8 cellular contexts compared by ENCODE assay signal in genomic region chr2:23941644-23942043, GRCh38. TPM values are rescaled to one million over a fixed set of nuclear protein-coding genes. Genes with fewer than 3 reads are reported as not detected.
A peak's percentile ranks its signal among the peaks of the same experiment; 100 is the strongest.
DNase-seq lines count a peak whose midpoint lies in the region; ATAC-seq and TF ChIP-seq lines count a peak whose summit lies in the region.

No MANE protein-coding gene starts in this region.

- H3K4me2 ChIP-seq in hepatocyte, result peak overlapping the region; percentile 79

- H3K27me3 Mint-ChIP-seq in T-helper 2 cell treated with Interferon-gamma antibody and Interleukin-4, amounts not matched to agents 5 μg/mL and 100 μg/mL, for 36 hours (ENCODE audit: low read depth), result peaks cover 11% of the 10 kb centered on the region
- peaks cover 9% of the 10 kb centered on the region for H3K27me3 Mint-ChIP-seq in activated CD8-positive, alpha-beta T cell treated with anti-CD3 and anti-CD28 coated beads, Interleukin-2, amount 10 ng/mL, durations not matched to agents 7 days and 5 days (ENCODE audit: low read depth)

- H3K27me3 ChIP-seq in hepatocyte (no peaks in the 10 kb centered on the region), stomach (no peaks in the 10 kb centered on the region)

- H3K4me3 Mint-ChIP-seq in T-helper 2 cell treated with Interferon-gamma antibody and Interleukin-4, amounts not matched to agents 5 μg/mL and 100 μg/mL, for 36 hours, result peak overlapping the region; percentile 31
- peak overlapping the region; percentile 17 for H3K4me3 Mint-ChIP-seq in activated CD8-positive, alpha-beta T cell treated with anti-CD3 and anti-CD28 coated beads, Interleukin-2, amount 10 ng/mL, durations not matched to agents 7 days and 5 days

- no peaks in the 10 kb centered on the region for H3K9me3 ChIP-seq in hepatocyte (ENCODE audit: low read depth)
- no peaks in the 10 kb centered on the region for H3K9me3 ChIP-seq in stomach

- H3K36me3 Mint-ChIP-seq in T-helper 2 cell treated with Interferon-gamma antibody and Interleukin-4, amounts not matched to agents 5 μg/mL and 100 μg/mL, for 36 hours (ENCODE audit: low read depth), result peaks cover 11% of the 10 kb centered on the region
- H3K36me3 Mint-ChIP-seq in activated CD8-positive, alpha-beta T cell treated with anti-CD3 and anti-CD28 coated beads, Interleukin-2, amount 10 ng/mL, durations not matched to agents 7 days and 5 days (ENCODE audit: low read depth), result peaks cover 7% of the 10 kb centered on the region

- H4K20me1 ChIP-seq in hepatocyte (ENCODE audit: insufficient read depth, poor library complexity, severe bottlenecking), result peaks cover 6% of the 10 kb centered on the region

- H3K27ac Mint-ChIP-seq in T-helper 2 cell treated with Interferon-gamma antibody and Interleukin-4, amounts not matched to agents 5 μg/mL and 100 μg/mL, for 36 hours, result no peak overlapping the region
- H3K27ac Mint-ChIP-seq in activated CD8-positive, alpha-beta T cell treated with anti-CD3 and anti-CD28 coated beads, Interleukin-2, amount 10 ng/mL, durations not matched to agents 7 days and 5 days, result no peak overlapping the region

- no peak for TF ChIP-seq POLR2A in stomach (IDR thresholded peaks at IDR 0.05)

- peaks cover 28% of the 10 kb centered on the region for H3K4me1 Mint-ChIP-seq in T-helper 2 cell treated with Interferon-gamma antibody and Interleukin-4, amounts not matched to agents 5 μg/mL and 100 μg/mL, for 36 hours (ENCODE audit: low read depth)
- H3K4me1 Mint-ChIP-seq in activated CD8-positive, alpha-beta T cell treated with anti-CD3 and anti-CD28 coated beads, Interleukin-2, amount 10 ng/mL, durations not matched to agents 7 days and 5 days (ENCODE audit: low read depth), result peaks cover 26% of the 10 kb centered on the region

- POLR2A ChIA-PET in activated CD8-positive, alpha-beta T cell treated with anti-CD3 and anti-CD28 coated beads, Interleukin-2, amount 10 ng/mL, durations not matched to agents 7 days and 5 days (lab: Charles Lee), result interaction anchor here (0.6 to 5.8 kb wide), 2 partner anchors 15 to 1196 kb away, joined by 3 to 145 read pairs; partner anchors contain the start of gene ATAD2B

- H3K4me3 ChIP-seq in hepatocyte, result peak overlapping the region; percentile 56
- peak overlapping the region in 3 of 4 donors; percentile 58 to 92 (median 86) for H3K4me3 ChIP-seq in stomach

- DNase-seq in T-helper 2 cell treated with Interferon-gamma antibody and Interleukin-4, amounts not matched to agents 5 μg/mL and 100 μg/mL, for 36 hours (ENCODE audit: low spot score), result no peak
- DNase-seq in T-helper 2 cell (no peak), hepatocyte (ENCODE audit: low spot score) (no peak), stomach (no peak), iPS-NIHi11 (ENCODE audit: low spot score) (no peak)
- DNase-seq in activated CD8-positive, alpha-beta T cell treated with anti-CD3 and anti-CD28 coated beads, Interleukin-2, amount 10 ng/mL, durations not matched to agents 7 days and 5 days, result no peak

- TF ChIP-seq EP300 in stomach (IDR thresholded peaks at IDR 0.05), result no peak

- no peaks in the 10 kb centered on the region for H3K36me3 ChIP-seq in hepatocyte (replicated peaks; ENCODE audit: insufficient read depth, low read depth)
- no peaks in the 10 kb centered on the region for H3K36me3 ChIP-seq in stomach

- TF ChIP-seq CTCF in hepatocyte (IDR thresholded peaks at IDR 0.05; ENCODE audit: poor library complexity) (no peak), stomach (IDR thresholded peaks at IDR 0.05) (no peak)

- 71% methylated on average over 8 of the region's 8 CpGs for WGBS in hepatocyte (ENCODE audit: low lambda C conversion rate, missing lambda C conversion rate)
- 71 to 84% (median 75%) methylated on average over 8 of the region's 8 CpGs for WGBS in stomach, 5 donors

- H2AFZ ChIP-seq in hepatocyte, result no peak overlapping the region

- H3K9me2 ChIP-seq in hepatocyte (replicated peaks; ENCODE audit: insufficient read depth), result no peaks in the 10 kb centered on the region

- ATAC-seq in activated CD8-positive, alpha-beta T cell treated with anti-CD3 and anti-CD28 coated beads, Interleukin-2, amount 10 ng/mL, durations not matched to agents 7 days and 5 days, result no peak
- ATAC-seq in GM21528 (IDR thresholded peaks at IDR 0.05; ENCODE audit: low FRiP score, unreplicated experiment) (no peak), HG03108 (IDR thresholded peaks at IDR 0.05; ENCODE audit: unreplicated experiment) (no peak)

- peak overlapping the region; percentile 98 for H3K27ac ChIP-seq in hepatocyte
- H3K27ac ChIP-seq in stomach, result peak overlapping the region in 1 of 5 donors; percentile 97

- CTCF ChIA-PET in activated CD8-positive, alpha-beta T cell treated with anti-CD3 and anti-CD28 coated beads, Interleukin-2, amount 10 ng/mL, durations not matched to agents 7 days and 5 days (lab: Charles Lee), result interaction anchor here (1.0 to 1.6 kb wide), 3 partner anchors 15 to 143 kb away, joined by 3 to 8 read pairs (median 5); partner anchors contain the start of genes ATAD2B and TP53I3

- intact Hi-C loops in stomach (cut with DNase I; ENCODE audit: low total_unique reads), result no loop called here

- H3K9me3 Mint-ChIP-seq in T-helper 2 cell treated with Interferon-gamma antibody and Interleukin-4, amounts not matched to agents 5 μg/mL and 100 μg/mL, for 36 hours, result no peaks in the 10 kb centered on the region
- no peaks in the 10 kb centered on the region for H3K9me3 Mint-ChIP-seq in activated CD8-positive, alpha-beta T cell treated with anti-CD3 and anti-CD28 coated beads, Interleukin-2, amount 10 ng/mL, durations not matched to agents 7 days and 5 days (ENCODE audit: insufficient read depth)

- peaks cover 54% of the 10 kb centered on the region for H3K79me2 ChIP-seq in hepatocyte

- H3K4me1 ChIP-seq in hepatocyte (ENCODE audit: insufficient read depth), result peaks cover 13% of the 10 kb centered on the region
- H3K4me1 ChIP-seq in stomach, result peaks cover 10 to 27% (median 21%) of the 10 kb centered on the region in 4 donors

RNA-seq across cellular contexts. Expression of gene UBXN2A, which starts 1.4 kb away (rescaled TPM):
- total RNA-seq in activated CD8-positive, alpha-beta T cell treated with anti-CD3 and anti-CD28 coated beads, Interleukin-2, amount 10 ng/mL, durations not matched to agents 7 days and 5 days, result 10 to 100 TPM; 13.0 to 14.3 TPM
- total RNA-seq in hepatocyte (15.9 and 16.9 TPM in 2 replicates), stomach (10 to 100 TPM in 3 of 5 donors, 1 to 10 TPM in 2; 3.6 to 53.6 (median 11.1) TPM)
- polyA plus RNA-seq in hepatocyte (11.7 and 16.4 TPM in 2 replicates), stomach (1 to 10 TPM; 4.4 to 8.9 (median 6.4) TPM)

RNA-seq across cellular contexts. Expression of gene ATAD2B, which starts 14.7 kb away (rescaled TPM):
- 10 to 100 TPM; 28.2 to 32.0 TPM for total RNA-seq in activated CD8-positive, alpha-beta T cell treated with anti-CD3 and anti-CD28 coated beads, Interleukin-2, amount 10 ng/mL, durations not matched to agents 7 days and 5 days
- total RNA-seq in hepatocyte, result 17.1 and 26.2 TPM in 2 replicates
- polyA plus RNA-seq in hepatocyte, result 6.1 and 8.7 TPM in 2 replicates
- total RNA-seq in stomach, result 10 to 100 TPM; 13.4 to 67.0 (median 42.6) TPM
- 1 to 10 TPM; 2.0 to 4.3 (median 2.2) TPM for polyA plus RNA-seq in stomach
